ENCODE assay signal across 21 cellular contexts in the genomic region with DNA sequence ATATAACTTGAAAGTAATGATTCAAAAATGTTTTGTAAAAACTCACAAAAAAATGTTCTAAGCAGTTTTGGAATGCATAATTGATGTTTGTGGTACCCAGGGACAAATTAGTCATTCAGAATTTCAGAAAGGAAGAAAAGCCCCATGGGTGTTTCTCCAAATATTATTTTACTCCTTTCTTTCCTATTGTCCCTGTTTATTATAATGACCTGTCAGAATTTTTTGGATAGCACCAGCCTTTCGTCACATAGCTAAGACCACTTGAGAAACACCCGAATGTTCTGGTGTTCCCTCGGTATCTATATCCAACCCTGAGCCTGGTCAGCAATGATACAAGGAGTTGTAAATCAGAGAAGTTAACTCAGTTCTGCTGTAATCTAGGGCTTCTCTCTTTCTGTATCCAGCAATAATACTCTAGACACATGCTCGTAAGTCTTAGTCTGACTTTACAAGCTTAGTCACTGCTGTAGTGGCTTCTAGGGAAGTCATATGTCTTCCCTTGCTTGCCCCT.
DNase-seq lines count a peak whose midpoint lies in the region; ATAC-seq and TF ChIP-seq lines count a peak whose summit lies in the region.
"Had no signal": no experiment of that assay in that cellular context is flagged by ENCODE, and none has a peak within 500 bp of the region (broad histone marks: within the 10 kb centered on the region; RNA-seq: fewer than 3 reads in every experiment).

No MANE protein-coding gene starts in this region.

- ATAC-seq in Right ventricle myocardium inferior, result peak; percentile 82
- ATAC-seq in HG02759 (IDR thresholded peaks at IDR 0.05; ENCODE audit: unreplicated experiment), result no peak
- ATAC-seq: effector memory CD8-positive, alpha-beta T cell; SK-N-SH treated with all-trans-retinoic acid at 6 μM for 48 hours had no signal

- H3K4me2 ChIP-seq in fibroblast of lung (ENCODE audit: extremely low read depth, insufficient read depth, low read length) (no peak overlapping the region), osteoblast (ENCODE audit: insufficient read depth, low read length) (peak overlapping the region; percentile 74)
- H3K4me2 ChIP-seq: KMS-11 had no signal

- H3K4me1 ChIP-seq in fibroblast of lung (ENCODE audit: control insufficient read depth, extremely low read depth, insufficient read depth, low read length), result peaks cover 2% of the 10 kb centered on the region
- peaks cover 60% of the 10 kb centered on the region for H3K4me1 ChIP-seq in osteoblast (ENCODE audit: insufficient read depth, low read length)
- H3K4me1 ChIP-seq: HAP-1 had no signal

- no peak overlapping the region for H3K9ac ChIP-seq in fibroblast of lung (ENCODE audit: insufficient read depth, low read length)
- H3K9ac ChIP-seq: KMS-11 had no signal

- H3K27me3 Mint-ChIP-seq in activated T-helper 2 cell treated with anti-CD3 and anti-CD28 coated beads, Interferon-gamma antibody, Interleukin-2, Interleukin-4, amounts not matched to agents 10 μg/mL and 5 μg/mL and 100 μg/mL, durations not matched to agents 14 hours and 24 hours and 36 hours (ENCODE audit: low read depth), result no peaks in the 10 kb centered on the region
- H3K27me3 Mint-ChIP-seq in endothelial cell (ENCODE audit: unreplicated experiment), result no peaks in the 10 kb centered on the region
- H3K27me3 Mint-ChIP-seq: effector memory CD8-positive, alpha-beta T cell; type B pancreatic cell had no signal

- TF ChIP-seq CTCF in fibroblast of lung (conservative IDR thresholded peaks at IDR 0.05 in 1 of 2, IDR thresholded peaks at IDR 0.05 in 1 of 2; ENCODE audit: low read depth in 1 of 2, low read length in 2 of 2) (no peak), osteoblast (IDR thresholded peaks at IDR 0.05; ENCODE audit: extremely low read depth, low read depth, low read length) (no peak), endothelial cell (IDR thresholded peaks at IDR 0.05; ENCODE audit: unreplicated experiment) (no peak)

- DNase-seq in Right ventricle myocardium inferior (ENCODE audit: missing footprints), result no peak
- DNase-seq in cardiac septum (ENCODE audit: low spot score), result no peak
- DNase-seq in fibroblast of lung (ENCODE audit: low read depth in 2 of 2), result peak; percentile 24 to 41
- DNase-seq in osteoblast (ENCODE audit: insufficient read length, low spot score, missing footprints), result peak; percentile 37
- no peak for DNase-seq in activated CD8-positive, alpha-beta memory T cell treated with anti-CD3 and anti-CD28 coated beads, Interleukin-2, amount 50 U/mL, for 48 hours
- no peak for DNase-seq in activated T-helper 2 cell treated with anti-CD3 and anti-CD28 coated beads, Interferon-gamma antibody, Interleukin-2, Interleukin-4, amounts not matched to agents 10 μg/mL and 5 μg/mL and 100 μg/mL, durations not matched to agents 14 hours and 24 hours and 36 hours (ENCODE audit: low spot score)
- no peak for DNase-seq in endothelial cell (ENCODE audit: low spot score)
- DNase-seq: activated CD8-positive, alpha-beta memory T cell treated with anti-CD3 and anti-CD28 coated beads for 24 hours; activated gamma-delta T cell treated with Interleukin-2 at 50 U/mL for 16 hours; caudate nucleus; effector memory CD8-positive, alpha-beta T cell; NCI-H1436 treated with DMSO at 0.1 percent for 48 hours; NCI-H446 treated with DMSO at 0.1 percent for 48 hours; posterior cingulate gyrus; stimulated activated CD4-positive, alpha-beta T cell treated with anti-CD3 and anti-CD28 coated beads, Interleukin-1b, Interleukin-23, amount 100 ng/mL, for 48 hours had no signal

- no peak overlapping the region for H3K4me3 Mint-ChIP-seq in activated T-helper 2 cell treated with anti-CD3 and anti-CD28 coated beads, Interferon-gamma antibody, Interleukin-2, Interleukin-4, amounts not matched to agents 10 μg/mL and 5 μg/mL and 100 μg/mL, durations not matched to agents 14 hours and 24 hours and 36 hours (ENCODE audit: low read depth)
- H3K4me3 Mint-ChIP-seq in endothelial cell (ENCODE audit: unreplicated experiment), result no peak overlapping the region
- H3K4me3 Mint-ChIP-seq: effector memory CD8-positive, alpha-beta T cell; type B pancreatic cell had no signal

- no peaks in the 10 kb centered on the region for H4K20me1 ChIP-seq in fibroblast of lung (ENCODE audit: control insufficient read depth, extremely low read depth, insufficient read depth, low read length)
- H4K20me1 ChIP-seq in osteoblast (ENCODE audit: insufficient read depth, low read length), result no peaks in the 10 kb centered on the region

- H3K4me3 ChIP-seq in fibroblast of lung (replicated peaks in 1 of 4; ENCODE audit: control extremely low read depth in 1 of 4, insufficient read depth in 1 of 4, low read depth in 3 of 4, low read length in 4 of 4) (no peak overlapping the region), osteoblast (ENCODE audit: insufficient read depth, low read length) (peak overlapping the region; percentile 41)
- H3K4me3 ChIP-seq: HAP-1 had no signal

- intact Hi-C loops in Right ventricle myocardium inferior (cut with DNase I) (no loop called here), cardiac septum (cut with DNase I) (no loop called here)
- intact Hi-C loops in activated T-helper 2 cell treated with anti-CD3 and anti-CD28 coated beads, Interferon-gamma antibody, Interleukin-2, Interleukin-4, amounts not matched to agents 10 μg/mL and 5 μg/mL and 100 μg/mL, durations not matched to agents 14 hours and 24 hours and 36 hours (cut with micrococcal nuclease), result no loop called here

- H3K36me3 ChIP-seq in fibroblast of lung (ENCODE audit: control insufficient read depth, insufficient read depth, low read length) (no peaks in the 10 kb centered on the region), osteoblast (ENCODE audit: insufficient read depth, low read length) (no peaks in the 10 kb centered on the region)
- H3K36me3 ChIP-seq: HAP-1 had no signal

- H3K36me3 Mint-ChIP-seq in activated T-helper 2 cell treated with anti-CD3 and anti-CD28 coated beads, Interferon-gamma antibody, Interleukin-2, Interleukin-4, amounts not matched to agents 10 μg/mL and 5 μg/mL and 100 μg/mL, durations not matched to agents 14 hours and 24 hours and 36 hours (ENCODE audit: low read depth), result no peaks in the 10 kb centered on the region
- no peaks in the 10 kb centered on the region for H3K36me3 Mint-ChIP-seq in endothelial cell (ENCODE audit: low read depth, unreplicated experiment)
- H3K36me3 Mint-ChIP-seq: type B pancreatic cell had no signal

- H3K9me3 Mint-ChIP-seq in activated T-helper 2 cell treated with anti-CD3 and anti-CD28 coated beads, Interferon-gamma antibody, Interleukin-2, Interleukin-4, amounts not matched to agents 10 μg/mL and 5 μg/mL and 100 μg/mL, durations not matched to agents 14 hours and 24 hours and 36 hours, result no peaks in the 10 kb centered on the region
- H3K9me3 Mint-ChIP-seq in endothelial cell (ENCODE audit: unreplicated experiment), result no peaks in the 10 kb centered on the region

- H3K27me3 ChIP-seq in fibroblast of lung (ENCODE audit: control insufficient read depth, insufficient read depth, low read length) (no peaks in the 10 kb centered on the region), osteoblast (ENCODE audit: insufficient read depth, low read length) (no peaks in the 10 kb centered on the region)

- no peaks in the 10 kb centered on the region for H3K79me2 ChIP-seq in fibroblast of lung (ENCODE audit: control insufficient read depth, insufficient read depth, low read length)
- no peaks in the 10 kb centered on the region for H3K79me2 ChIP-seq in osteoblast (ENCODE audit: insufficient read depth, low read length)

- H2AFZ ChIP-seq in fibroblast of lung (ENCODE audit: low read length) (no peak overlapping the region), osteoblast (ENCODE audit: low read length) (no peak overlapping the region)

- H3K27ac ChIP-seq in fibroblast of lung (ENCODE audit: insufficient read depth, low read length) (no peak overlapping the region), osteoblast (ENCODE audit: low read depth, low read length) (peak overlapping the region; percentile 88)
- H3K27ac ChIP-seq: KMS-11, VCaP had no signal

- H3K27ac Mint-ChIP-seq in activated T-helper 2 cell treated with anti-CD3 and anti-CD28 coated beads, Interferon-gamma antibody, Interleukin-2, Interleukin-4, amounts not matched to agents 10 μg/mL and 5 μg/mL and 100 μg/mL, durations not matched to agents 14 hours and 24 hours and 36 hours, result no peak overlapping the region
- no peak overlapping the region for H3K27ac Mint-ChIP-seq in endothelial cell (ENCODE audit: unreplicated experiment)
- H3K27ac Mint-ChIP-seq: effector memory CD8-positive, alpha-beta T cell; type B pancreatic cell had no signal

- H3K9me3 ChIP-seq in fibroblast of lung (ENCODE audit: control insufficient read depth, insufficient read depth, low read depth, low read length) (no peaks in the 10 kb centered on the region), osteoblast (ENCODE audit: low read depth, low read length) (no peaks in the 10 kb centered on the region)

- no peaks in the 10 kb centered on the region for H3K4me1 Mint-ChIP-seq in activated T-helper 2 cell treated with anti-CD3 and anti-CD28 coated beads, Interferon-gamma antibody, Interleukin-2, Interleukin-4, amounts not matched to agents 10 μg/mL and 5 μg/mL and 100 μg/mL, durations not matched to agents 14 hours and 24 hours and 36 hours (ENCODE audit: low read depth)
- H3K4me1 Mint-ChIP-seq in endothelial cell (ENCODE audit: unreplicated experiment), result peaks cover 11% of the 10 kb centered on the region

Comparison
In these comparisons a context has a peak if more than half of its experiments do, and no peak if none do; other contexts are left out.
1. DNase-seq: peak in fibroblast of lung (2 of 2) and osteoblast (single experiment); none in Right ventricle myocardium inferior (single experiment), cardiac septum (single experiment), activated CD8-positive, alpha-beta memory T cell treated with anti-CD3 and anti-CD28 coated beads, Interleukin-2, amount 50 U/mL, for 48 hours (single experiment), activated T-helper 2 cell treated with anti-CD3 and anti-CD28 coated beads, Interferon-gamma antibody, Interleukin-2, Interleukin-4, amounts not matched to agents 10 μg/mL and 5 μg/mL and 100 μg/mL, durations not matched to agents 14 hours and 24 hours and 36 hours (single experiment) and endothelial cell (single experiment).